In the genomic region with DNA sequence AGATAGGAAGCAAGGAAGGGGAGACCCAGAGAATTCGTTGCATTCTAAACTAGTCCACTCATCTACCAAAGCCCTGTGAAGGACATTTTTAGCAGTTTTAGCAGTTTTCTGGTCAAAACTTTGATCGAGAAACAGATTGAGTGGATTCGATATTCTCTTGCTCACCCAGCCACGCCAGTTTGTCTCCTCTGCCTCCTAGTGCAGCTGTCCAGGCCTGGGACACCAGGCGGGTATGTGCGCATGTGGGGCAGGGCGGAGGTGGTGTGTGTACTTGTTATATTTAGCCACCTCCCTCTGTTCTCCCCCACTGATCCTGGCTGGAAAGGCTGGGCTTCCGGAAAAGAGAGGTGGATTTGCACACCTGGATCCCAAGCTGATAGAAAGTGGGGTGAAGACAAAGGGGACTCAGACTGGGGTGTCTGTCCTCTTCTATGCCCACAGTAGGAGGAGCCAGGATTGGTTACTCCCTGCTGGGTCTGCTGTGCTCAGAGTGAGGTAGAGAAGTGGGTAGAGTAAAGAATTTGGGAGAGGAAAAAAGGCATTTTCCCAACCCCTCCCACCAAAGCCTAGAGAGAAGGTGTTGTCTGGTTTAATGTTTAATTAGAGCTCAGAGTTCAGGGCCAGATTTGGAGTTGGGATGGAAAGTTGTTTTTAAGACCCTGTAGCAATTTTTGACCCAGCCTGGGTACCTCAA, we compare ENCODE assay signal across 9 cellular contexts. TPM values are rescaled to one million over a fixed set of nuclear protein-coding genes. Genes with fewer than 3 reads are reported as not detected.
A peak's percentile ranks its signal among the peaks of the same experiment; 100 is the strongest.
DNase-seq lines count a peak whose midpoint lies in the region; ATAC-seq and TF ChIP-seq lines count a peak whose summit lies in the region.
"Had no signal": no experiment of that assay in that cellular context is flagged by ENCODE, and none has a peak within 500 bp of the region (broad histone marks: within the 10 kb centered on the region; RNA-seq: fewer than 3 reads in every experiment).

No MANE protein-coding gene starts in this region.

- TF ChIP-seq CTCF in AG10803 (conservative IDR thresholded peaks at IDR 0.05; ENCODE audit: low read length) (no peak), osteoblast (IDR thresholded peaks at IDR 0.05; ENCODE audit: extremely low read depth, low read depth, low read length) (no peak)

- DNase-seq in AG10803 (ENCODE audit: low read depth) (no peak), SHP77 treated with DMSO at 0.1 percent for 48 hours (lab: John Stamatoyannopoulos, UW) (peak; percentile 55), osteoblast (ENCODE audit: insufficient read length, low spot score, missing footprints) (peak; percentile 82), NCI-H524 treated with DMSO at 0.1 percent for 48 hours (lab: John Stamatoyannopoulos, UW) (no peak), RPMI8226 (no peak)
- DNase-seq: stimulated activated CD4-positive, alpha-beta T cell treated with anti-CD3 and anti-CD28 coated beads, Interleukin-4, amount 100 ng/mL, for 24 hours had no signal

- H3K27me3 ChIP-seq in esophagus (ENCODE audit: control insufficient read depth in 1 of 2, insufficient read depth in 2 of 2, low read length in 2 of 2) (no peaks in the 10 kb centered on the region), osteoblast (ENCODE audit: insufficient read depth, low read length) (no peaks in the 10 kb centered on the region)

- peak overlapping the region; percentile 84 for H3K4me2 ChIP-seq in osteoblast (ENCODE audit: insufficient read depth, low read length)

- H3K4me3 ChIP-seq in AG10803 (ENCODE audit: low read length) (peak overlapping the region; percentile 100), esophagus (ENCODE audit: low read depth in 1 of 2, low read length in 2 of 2) (peak overlapping the region; percentile 21 to 41), osteoblast (ENCODE audit: insufficient read depth, low read length) (peak overlapping the region; percentile 99)

- 19% methylated on average over 8 of the region's 8 CpGs for WGBS in esophagus, 2 donors

- H3K79me2 ChIP-seq in osteoblast (ENCODE audit: insufficient read depth, low read length): peaks cover 90% of the 10 kb centered on the region

- ATAC-seq in GM18868 (IDR thresholded peaks at IDR 0.05; ENCODE audit: unreplicated experiment) (no peak), HG02970 (IDR thresholded peaks at IDR 0.05; ENCODE audit: low FRiP score, unreplicated experiment) (no peak)

- H3K27ac ChIP-seq in esophagus (ENCODE audit: low read depth in 2 of 2, low read length in 1 of 2) (peak overlapping the region; percentile 85 to 94), osteoblast (ENCODE audit: low read depth, low read length) (peak overlapping the region; percentile 55)

- H3K9me3 ChIP-seq in esophagus (ENCODE audit: control insufficient read depth in 2 of 2, insufficient read depth in 1 of 2, low read depth in 1 of 2, low read length in 1 of 2) (no peaks in the 10 kb centered on the region), osteoblast (ENCODE audit: low read depth, low read length) (no peaks in the 10 kb centered on the region)

- no peaks in the 10 kb centered on the region for H3K36me3 ChIP-seq in esophagus (ENCODE audit: control insufficient read depth in 2 of 2, insufficient read depth in 2 of 2, low read length in 1 of 2)
- peaks cover 23% of the 10 kb centered on the region for H3K36me3 ChIP-seq in osteoblast (ENCODE audit: insufficient read depth, low read length)

- no peak overlapping the region for H2AFZ ChIP-seq in osteoblast (ENCODE audit: low read length)

- peaks cover 60% of the 10 kb centered on the region for H4K20me1 ChIP-seq in osteoblast (ENCODE audit: insufficient read depth, low read length)

- H3K4me1 ChIP-seq in esophagus (ENCODE audit: control insufficient read depth in 2 of 2, insufficient read depth in 2 of 2, low read length in 1 of 2): peaks cover 3 to 27% of the 10 kb centered on the region in 2 donors
- peaks cover 70% of the 10 kb centered on the region for H3K4me1 ChIP-seq in osteoblast (ENCODE audit: insufficient read depth, low read length)

RNA-seq across cellular contexts. Expression of a gene that starts 3.8 kb away (rescaled TPM):
- polyA plus RNA-seq in esophagus: 100 to 1,000 TPM; 183 to 230 TPM
- 774 and 854 TPM in 2 replicates for total RNA-seq in osteoblast

RNA-seq across cellular contexts. Expression of a gene that starts 35.1 kb away (rescaled TPM):
- 10 to 100 TPM; 23.8 to 24.9 TPM for polyA plus RNA-seq in esophagus
- 1.5 and 1.8 TPM in 2 replicates for total RNA-seq in osteoblast

RNA-seq across cellular contexts. Expression of a gene that starts 36.1 kb away (rescaled TPM):
- under 1 TPM; 0.36 to 0.59 TPM for polyA plus RNA-seq in esophagus
- total RNA-seq in osteoblast: 0.88 and 1.1 TPM in 2 replicates

RNA-seq across cellular contexts. Expression of a gene that starts 57.4 kb away (rescaled TPM):
- 100 to 1,000 TPM; 470 to 576 TPM for polyA plus RNA-seq in esophagus
- total RNA-seq in osteoblast: not detected in 2 replicates

Comparison
In these comparisons a context has a peak if more than half of its experiments do, and no peak if none do; other contexts are left out.
1. DNase-seq: peak in SHP77 treated with DMSO at 0.1 percent for 48 hours (single experiment) and osteoblast (single experiment); none in AG10803 (single experiment), NCI-H524 treated with DMSO at 0.1 percent for 48 hours (single experiment) and RPMI8226 (single experiment).
2. H3K4me3 ChIP-seq: peak in every context shown above with its lines; median percentile 100 in AG10803; 99 in osteoblast; 31 in esophagus.